Comparison of ENCODE assay signal across 11 cellular contexts in genomic region chr20:25230177-25230831, GRCh38. TPM values are rescaled to one million over a fixed set of nuclear protein-coding genes. Genes with fewer than 3 reads are reported as not detected.
DNase-seq lines count a peak whose midpoint lies in the region; ATAC-seq and TF ChIP-seq lines count a peak whose summit lies in the region.
"Had no signal": no experiment of that assay in that cellular context is flagged by ENCODE, and none has a peak within 500 bp of the region (broad histone marks: within the 10 kb centered on the region; RNA-seq: fewer than 3 reads in every experiment).

No MANE protein-coding gene starts in this region.

- no peak for TF ChIP-seq POLR2A in body of pancreas (IDR thresholded peaks at IDR 0.05)

- peak overlapping the region; percentile 5 to 41 for H3K27ac Mint-ChIP-seq in activated naive CD4-positive, alpha-beta T cell treated with anti-CD3 and anti-CD28 coated beads, Interleukin-2, amount 50 U/mL, for 72 hours
- H3K27ac Mint-ChIP-seq in activated CD4-positive, alpha-beta T cell treated with anti-CD3 and anti-CD28 coated beads for 36 hours, result no peak overlapping the region
- H3K27ac Mint-ChIP-seq: activated CD8-positive, alpha-beta T cell treated with anti-CD3 and anti-CD28 coated beads for 36 hours had no signal

- CTCF ChIA-PET in activated CD4-positive, alpha-beta T cell treated with anti-CD3 and anti-CD28 coated beads for 36 hours (lab: Charles Lee), result no interaction called here

- intact Hi-C loops in body of pancreas (cut with DNase I) (no loop called here), tibial artery (cut with DNase I; ENCODE audit: low total_unique reads) (loop anchor here (5.0 to 10.0 kb wide), 2 partner anchors 33 to 176 kb away; partner anchors contain the start of genes ACSS1 and ENTPD6)
- intact Hi-C loops in activated CD4-positive, alpha-beta T cell treated with anti-CD3 and anti-CD28 coated beads for 36 hours (cut with DNase I, micrococcal nuclease), result no loop called here

- TF ChIP-seq CTCF in body of pancreas (IDR thresholded peaks at IDR 0.05), result no peak
- TF ChIP-seq CTCF in tibial artery (IDR thresholded peaks at IDR 0.05), result no peak

- no peak overlapping the region for H3K4me3 ChIP-seq in body of pancreas
- no peak overlapping the region for H3K4me3 ChIP-seq in tibial artery

- H3K36me3 Mint-ChIP-seq in activated naive CD4-positive, alpha-beta T cell treated with anti-CD3 and anti-CD28 coated beads, Interleukin-2, amount 50 U/mL, for 72 hours, result no peaks in the 10 kb centered on the region
- H3K36me3 Mint-ChIP-seq in activated CD4-positive, alpha-beta T cell treated with anti-CD3 and anti-CD28 coated beads for 36 hours (ENCODE audit: low read depth), result no peaks in the 10 kb centered on the region

- no peaks in the 10 kb centered on the region for H3K9me3 ChIP-seq in body of pancreas
- H3K9me3 ChIP-seq in tibial artery, result no peaks in the 10 kb centered on the region

- no peaks in the 10 kb centered on the region for H3K9me3 Mint-ChIP-seq in activated naive CD4-positive, alpha-beta T cell treated with anti-CD3 and anti-CD28 coated beads, Interleukin-2, amount 50 U/mL, for 72 hours
- H3K9me3 Mint-ChIP-seq in activated CD4-positive, alpha-beta T cell treated with anti-CD3 and anti-CD28 coated beads for 36 hours (ENCODE audit: low read depth), result no peaks in the 10 kb centered on the region
- H3K9me3 Mint-ChIP-seq: activated CD8-positive, alpha-beta T cell treated with anti-CD3 and anti-CD28 coated beads for 36 hours; central memory CD8-positive, alpha-beta T cell had no signal

- H3K4me3 Mint-ChIP-seq in activated CD4-positive, alpha-beta T cell treated with anti-CD3 and anti-CD28 coated beads for 36 hours, result no peak overlapping the region
- H3K4me3 Mint-ChIP-seq: activated CD8-positive, alpha-beta T cell treated with anti-CD3 and anti-CD28 coated beads for 36 hours; central memory CD8-positive, alpha-beta T cell had no signal

- POLR2A ChIA-PET in activated CD4-positive, alpha-beta T cell treated with anti-CD3 and anti-CD28 coated beads for 36 hours (lab: Charles Lee), result no interaction called here

- H3K4me1 Mint-ChIP-seq in activated CD4-positive, alpha-beta T cell treated with anti-CD3 and anti-CD28 coated beads for 36 hours, result no peaks in the 10 kb centered on the region
- H3K4me1 Mint-ChIP-seq: central memory CD8-positive, alpha-beta T cell had no signal

- no peaks in the 10 kb centered on the region for H3K27me3 ChIP-seq in body of pancreas
- H3K27me3 ChIP-seq in tibial artery, result no peaks in the 10 kb centered on the region

- no peak for ATAC-seq in activated naive CD4-positive, alpha-beta T cell treated with anti-CD3 and anti-CD28 coated beads, Interleukin-2, amount 50 U/mL, for 72 hours
- ATAC-seq in HG02943 (IDR thresholded peaks at IDR 0.05; ENCODE audit: low read depth, unreplicated experiment), result peak; percentile 82
- ATAC-seq in body of pancreas, result peak; percentile 43
- no peak for ATAC-seq in activated CD4-positive, alpha-beta T cell treated with anti-CD3 and anti-CD28 coated beads for 36 hours
- ATAC-seq: activated CD8-positive, alpha-beta T cell treated with anti-CD3 and anti-CD28 coated beads for 36 hours had no signal

- H3K27me3 Mint-ChIP-seq in activated CD4-positive, alpha-beta T cell treated with anti-CD3 and anti-CD28 coated beads for 36 hours, result peaks cover 5% of the 10 kb centered on the region

- no peaks in the 10 kb centered on the region for H3K36me3 ChIP-seq in body of pancreas (replicated peaks in 1 of 2; ENCODE audit: insufficient read depth in 1 of 2, low read depth in 2 of 2)
- H3K36me3 ChIP-seq in tibial artery, result peaks cover 0 to 6% (median 0%) of the 10 kb centered on the region in 3 donors

- H3K27ac ChIP-seq in body of pancreas, result peak overlapping the region; percentile 30 to 61 (median 56)
- H3K27ac ChIP-seq in tibial artery, result peak overlapping the region; percentile 50 to 78

- 61 to 67% methylated on average over 8 of the region's 8 CpGs for WGBS in body of pancreas, 2 donors

- no peak for DNase-seq in activated naive CD4-positive, alpha-beta T cell treated with anti-CD3 and anti-CD28 coated beads, Interleukin-2, amount 50 U/mL, for 72 hours (ENCODE audit: low spot score in 2 of 2)
- DNase-seq in activated naive CD4-positive, alpha-beta T cell treated with anti-CD3 and anti-CD28 coated beads, Interleukin-2, amount 50 U/mL, for 16 hours, result no peak
- DNase-seq in body of pancreas, result no peak
- peak in 1 of 2 donors; percentile 48 for DNase-seq in tibial artery
- no peak for DNase-seq in activated CD4-positive, alpha-beta T cell treated with anti-CD3 and anti-CD28 coated beads for 36 hours
- DNase-seq in activated CD4-positive, CD25-positive, alpha-beta regulatory T cell (lab: John Stamatoyannopoulos, UW), result no peak
- DNase-seq in stimulated activated CD4-positive, alpha-beta T cell treated with anti-CD3 and anti-CD28 coated beads, Interleukin-12 subunit alpha, Interleukin-12 subunit beta, amount 100 ng/mL, for 4 hours, result no peak
- DNase-seq: activated CD8-positive, alpha-beta T cell treated with anti-CD3 and anti-CD28 coated beads for 36 hours; OCI-M1 had no signal

- H3K4me1 ChIP-seq in body of pancreas (peaks cover 69% of the 10 kb centered on the region), tibial artery (peaks cover 0 to 83% (median 55%) of the 10 kb centered on the region in 4 donors)

RNA-seq across cellular contexts. Expression of gene PYGB, which starts 17.6 kb away (rescaled TPM):
- total RNA-seq in activated naive CD4-positive, alpha-beta T cell treated with anti-CD3 and anti-CD28 coated beads, Interleukin-2, amount 50 U/mL, for 72 hours, result 10 to 100 TPM; 19.1 to 30.8 TPM
- total RNA-seq in body of pancreas, result 10 to 100 TPM; 34.8 to 42.8 TPM
- total RNA-seq in activated CD4-positive, alpha-beta T cell treated with anti-CD3 and anti-CD28 coated beads for 36 hours, result 10 to 100 TPM; 18.0 to 21.1 TPM

RNA-seq across cellular contexts. Expression of gene ENTPD6, which starts 34.8 kb away (rescaled TPM):
- 10 to 100 TPM; 38.8 to 45.6 TPM for total RNA-seq in activated naive CD4-positive, alpha-beta T cell treated with anti-CD3 and anti-CD28 coated beads, Interleukin-2, amount 50 U/mL, for 72 hours
- 10 to 100 TPM; 59.9 to 79.8 TPM for total RNA-seq in body of pancreas
- total RNA-seq in activated CD4-positive, alpha-beta T cell treated with anti-CD3 and anti-CD28 coated beads for 36 hours, result 10 to 100 TPM; 34.3 to 41.5 TPM

Comparison
In these comparisons a context has a peak if more than half of its experiments do, and no peak if none do; other contexts are left out.
1. ATAC-seq: peak in HG02943 (single experiment) and body of pancreas (single experiment); none in activated naive CD4-positive, alpha-beta T cell treated with anti-CD3 and anti-CD28 coated beads, Interleukin-2, amount 50 U/mL, for 72 hours (0 of 2) and activated CD4-positive, alpha-beta T cell treated with anti-CD3 and anti-CD28 coated beads for 36 hours (single experiment).